8 cellular contexts compared by ENCODE assay signal in genomic region chr14:105491366-105492006, GRCh38. TPM values are rescaled to one million over a fixed set of nuclear protein-coding genes. Genes with fewer than 3 reads are reported as not detected.
A peak's percentile ranks its signal among the peaks of the same experiment; 100 is the strongest.
DNase-seq lines count a peak whose midpoint lies in the region; ATAC-seq and TF ChIP-seq lines count a peak whose summit lies in the region.

No MANE protein-coding gene starts in this region.

- peaks cover 23% of the 10 kb centered on the region for H3K4me1 Mint-ChIP-seq in activated T-cell treated with anti-CD3 and anti-CD28 coated beads, Interleukin-2, amount 50 U/mL, for 4 hours (ENCODE audit: low read depth)

- H3K9me3 ChIP-seq in OCI-LY7 (ENCODE audit: low read length): no peaks in the 10 kb centered on the region
- H3K9me3 ChIP-seq in fibroblast of lung (ENCODE audit: control insufficient read depth, insufficient read depth, low read depth, low read length): no peaks in the 10 kb centered on the region
- H3K9me3 ChIP-seq in neural cell (ENCODE audit: low read length): no peaks in the 10 kb centered on the region

- H3K9me2 ChIP-seq in OCI-LY7 (ENCODE audit: insufficient read depth, low read length) (no peaks in the 10 kb centered on the region), neural cell (ENCODE audit: insufficient read depth, low read length) (no peaks in the 10 kb centered on the region)

- no peaks in the 10 kb centered on the region for H3F3A ChIP-seq in neural cell (ENCODE audit: insufficient read depth, low read length, poor library complexity, severe bottlenecking)

- peak; percentile 20 for DNase-seq in DMS153 treated with DMSO at 0.1 percent for 48 hours (lab: John Stamatoyannopoulos, UW; ENCODE audit: unreplicated experiment)
- DNase-seq in OCI-LY7 (ENCODE audit: low spot score): peak; percentile 85
- DNase-seq in activated T-cell treated with anti-CD3 and anti-CD28 coated beads, Interleukin-2, amount 50 U/mL, for 4 hours: peak; percentile 79
- peak; percentile 21 to 38 for DNase-seq in fibroblast of lung (ENCODE audit: low read depth in 2 of 2)
- DNase-seq in substantia nigra (lab: John Stamatoyannopoulos, UW): peak in 18 of 49 donors; percentile 29 to 88 (median 58)

- H3K4me1 ChIP-seq in OCI-LY7 (ENCODE audit: insufficient read depth, low read length, poor library complexity, severe bottlenecking): peaks cover 34% of the 10 kb centered on the region
- H3K4me1 ChIP-seq in fibroblast of lung (ENCODE audit: control insufficient read depth, extremely low read depth, insufficient read depth, low read length): peaks cover 4% of the 10 kb centered on the region

- CTCF ChIA-PET in OCI-LY7 (lab: Charles Lee; ENCODE audit: unreplicated experiment): interaction anchor here (0.7 to 0.9 kb wide), 6 partner anchors 10 to 102 kb away, joined by 3 to 21 read pairs (median 8); no protein-coding TSS in a partner anchor

- no peak overlapping the region for H2AFZ ChIP-seq in OCI-LY7 (ENCODE audit: low read length)
- H2AFZ ChIP-seq in fibroblast of lung (ENCODE audit: low read length): peak overlapping the region; percentile 62
- H2AFZ ChIP-seq in neural cell (ENCODE audit: low read depth, low read length): no peak overlapping the region

- H3K4me3 ChIP-seq in OCI-LY7 (ENCODE audit: low read depth, low read length, poor library complexity, severe bottlenecking) (peak overlapping the region; percentile 96), fibroblast of lung (replicated peaks in 1 of 4; ENCODE audit: control extremely low read depth in 1 of 4, insufficient read depth in 1 of 4, low read depth in 3 of 4, low read length in 4 of 4) (peak overlapping the region; percentile 47 to 69 (median 62)), neural cell (ENCODE audit: low read length) (peak overlapping the region; percentile 93)

- peak overlapping the region; percentile 81 for H3K4me3 Mint-ChIP-seq in activated T-cell treated with anti-CD3 and anti-CD28 coated beads, Interleukin-2, amount 50 U/mL, for 4 hours

- H3K9ac ChIP-seq in fibroblast of lung (ENCODE audit: insufficient read depth, low read length) (peak overlapping the region; percentile 66), neural cell (ENCODE audit: low read length) (no peak overlapping the region)

- TF ChIP-seq EP300 in neural cell (conservative IDR thresholded peaks at IDR 0.05; ENCODE audit: poor library complexity, severe bottlenecking): no peak

- peaks cover 11% of the 10 kb centered on the region for H3K27me3 ChIP-seq in fibroblast of lung (ENCODE audit: control insufficient read depth, insufficient read depth, low read length)
- H3K27me3 ChIP-seq in neural cell (ENCODE audit: insufficient read depth, low read depth, low read length): peaks cover 16% of the 10 kb centered on the region

- H3K9me3 Mint-ChIP-seq in activated T-cell treated with anti-CD3 and anti-CD28 coated beads, Interleukin-2, amount 50 U/mL, for 4 hours: no peaks in the 10 kb centered on the region

- H3K79me2 ChIP-seq in OCI-LY7 (ENCODE audit: insufficient read depth, low read depth, low read length): 0 out of 2 replicates have a peak, but pooled peaks cover 6% of the 10 kb centered on the region
- peaks cover 3% of the 10 kb centered on the region for H3K79me2 ChIP-seq in fibroblast of lung (ENCODE audit: control insufficient read depth, insufficient read depth, low read length)
- H3K79me2 ChIP-seq in neural cell (replicated peaks; ENCODE audit: insufficient read depth, low read length): no peaks in the 10 kb centered on the region

- POLR2A ChIA-PET in OCI-LY7 (lab: Charles Lee): no interaction called here

- TF ChIP-seq CTCF in OCI-LY7 (conservative IDR thresholded peaks at IDR 0.05; ENCODE audit: low read length) (no peak), fibroblast of lung (conservative IDR thresholded peaks at IDR 0.05 in 1 of 2, IDR thresholded peaks at IDR 0.05 in 1 of 2; ENCODE audit: low read depth in 1 of 2, low read length in 2 of 2) (no peak), neural cell (IDR thresholded peaks at IDR 0.05; ENCODE audit: poor library complexity, severe bottlenecking) (no peak)

- H3K36me3 Mint-ChIP-seq in activated T-cell treated with anti-CD3 and anti-CD28 coated beads, Interleukin-2, amount 50 U/mL, for 4 hours (ENCODE audit: insufficient read depth): no peaks in the 10 kb centered on the region

- H3K4me2 ChIP-seq in OCI-LY7 (ENCODE audit: low read length) (peak overlapping the region; percentile 70), fibroblast of lung (ENCODE audit: extremely low read depth, insufficient read depth, low read length) (peak overlapping the region; percentile 68), neural cell (ENCODE audit: low read length) (peak overlapping the region; percentile 35)

- TSS peak; percentile 75 for BruUV-seq in OCI-LY7 (replicated peaks; lab: Mats Ljungman, UMichigan)

- H4K20me1 ChIP-seq in OCI-LY7 (ENCODE audit: insufficient read depth, low read length) (peaks cover 4% of the 10 kb centered on the region; the same call in 1 of the 2 replicates), fibroblast of lung (ENCODE audit: control insufficient read depth, extremely low read depth, insufficient read depth, low read length) (no peaks in the 10 kb centered on the region), neural cell (ENCODE audit: insufficient read depth) (no peaks in the 10 kb centered on the region)

- H3K27ac ChIP-seq in OCI-LY7 (ENCODE audit: low read depth, low read length, poor library complexity, severe bottlenecking) (peak overlapping the region; percentile 80), fibroblast of lung (ENCODE audit: insufficient read depth, low read length) (peak overlapping the region; percentile 78), neural cell (ENCODE audit: low read length) (no peak overlapping the region), substantia nigra (ENCODE audit: low read depth, low read length, poor library complexity, severe bottlenecking) (peak overlapping the region; percentile 59)

- ATAC-seq in HG03280 (IDR thresholded peaks at IDR 0.05; ENCODE audit: unreplicated experiment) (peak; percentile 10), GM19395 (IDR thresholded peaks at IDR 0.05; ENCODE audit: unreplicated experiment) (no peak)
- peak; percentile 28 to 30 for ATAC-seq in activated T-cell treated with anti-CD3 and anti-CD28 coated beads, Interleukin-2, amount 50 U/mL, for 4 hours

- H3K27me3 Mint-ChIP-seq in activated T-cell treated with anti-CD3 and anti-CD28 coated beads, Interleukin-2, amount 50 U/mL, for 4 hours (ENCODE audit: low read depth): no peaks in the 10 kb centered on the region

- H3K36me3 ChIP-seq in OCI-LY7 (ENCODE audit: insufficient read depth, low read length) (peaks cover 11% of the 10 kb centered on the region; the same call in 1 of the 2 replicates), fibroblast of lung (ENCODE audit: control insufficient read depth, insufficient read depth, low read length) (no peaks in the 10 kb centered on the region), neural cell (ENCODE audit: insufficient read depth, low read length) (no peaks in the 10 kb centered on the region)

- no peak for TF ChIP-seq RAD21 in neural cell (conservative IDR thresholded peaks at IDR 0.05)

- intact Hi-C loops in OCI-LY7 (cut with micrococcal nuclease; ENCODE audit: unreplicated experiment): loop anchor here (1.0 to 2.0 kb wide), 2 partner anchors 41 to 93 kb away; partner anchors contain the start of gene TEX22

TF ChIP-seq in neural cell, 6 proteins besides CTCF, POLR2A, EP300 and RAD21 (continues in another document):
- TF ChIP-seq MXI1 (conservative IDR thresholded peaks at IDR 0.05; ENCODE audit: poor library complexity, severe bottlenecking) (peak; percentile 100), EZH2 (IDR thresholded peaks at IDR 0.05; ENCODE audit: borderline replicate concordance, insufficient read depth, low read length, poor library complexity, severe bottlenecking) (no peak)

RNA-seq across cellular contexts. Expression of gene TEDC1, which starts 0.4 kb away (rescaled TPM):
- total RNA-seq in OCI-LY7 (2014; rRNA removed; shearing (Covaris generic)): 53.2 and 57.4 TPM in 2 replicates
- total RNA-seq in OCI-LY7 (2022) (55.8 and 58.0 TPM in 2 replicates), fibroblast of lung (1.0 and 2.5 TPM in 2 replicates)
- total RNA-seq in activated T-cell treated with anti-CD3 and anti-CD28 coated beads, Interleukin-2, amount 50 U/mL, for 4 hours: 10 to 100 TPM; 53.7 to 58.7 (median 57.8) TPM
- polyA plus RNA-seq in fibroblast of lung (0.69 and 2.1 TPM in 2 replicates), neural cell (18.9 and 28.1 TPM in 2 replicates)
- 1.9 and 8.9 TPM in 2 replicates for polyA plus RNA-seq in fibroblast of lung (2012)
- polyA minus RNA-seq in fibroblast of lung (ENCODE audit: low replicate concordance) (0.94 and 2.7 TPM in 2 replicates), neural cell (9.3 and 12.7 TPM in 2 replicates)

RNA-seq across cellular contexts. Expression of gene CRIP1, which starts 4.8 kb away (rescaled TPM):
- total RNA-seq in OCI-LY7 (2014; rRNA removed; shearing (Covaris generic)): 4.1 and 4.6 TPM in 2 replicates
- total RNA-seq in OCI-LY7 (2022) (1.5 TPM in 1 of 2 replicates, not detected in the other), fibroblast of lung (1.3 and 3.0 TPM in 2 replicates)
- 10 to 100 TPM; 24.9 to 43.9 (median 33.5) TPM for total RNA-seq in activated T-cell treated with anti-CD3 and anti-CD28 coated beads, Interleukin-2, amount 50 U/mL, for 4 hours
- polyA plus RNA-seq in fibroblast of lung (2.5 and 5.2 TPM in 2 replicates), neural cell (0.58 and 0.82 TPM in 2 replicates)
- polyA plus RNA-seq in fibroblast of lung (2012): 13.1 and 29.6 TPM in 2 replicates
- polyA minus RNA-seq in fibroblast of lung (ENCODE audit: low replicate concordance) (1.0 TPM in 1 of 2 replicates, not detected in the other), neural cell (1.2 TPM in 1 of 2 replicates, not detected in the other)

RNA-seq across cellular contexts. Expression of gene CRIP2, which starts 16.9 kb away (rescaled TPM):
- not detected in 2 replicates for total RNA-seq in OCI-LY7 (2014; rRNA removed; shearing (Covaris generic))
- total RNA-seq in OCI-LY7 (2022): not detected in 2 replicates
- total RNA-seq in activated T-cell treated with anti-CD3 and anti-CD28 coated beads, Interleukin-2, amount 50 U/mL, for 4 hours: 1 to 10 TPM in 1 of 3 donors, under 1 TPM in 2; 0.90 to 1.4 (median 0.91) TPM
- 37.5 and 68.5 TPM in 2 replicates for total RNA-seq in fibroblast of lung
- 58.9 and 59.8 TPM in 2 replicates for polyA plus RNA-seq in fibroblast of lung
- polyA plus RNA-seq in fibroblast of lung (2012): 121 and 148 TPM in 2 replicates
- polyA minus RNA-seq in fibroblast of lung (ENCODE audit: low replicate concordance): 48.7 and 62.4 TPM in 2 replicates
- 214 and 258 TPM in 2 replicates for polyA plus RNA-seq in neural cell
- 85.4 and 87.6 TPM in 2 replicates for polyA minus RNA-seq in neural cell

RNA-seq across cellular contexts. Expression of gene TMEM121, which starts 34.9 kb away (rescaled TPM):
- total RNA-seq in OCI-LY7 (2014; rRNA removed; shearing (Covaris generic)): 0.25 and 0.70 TPM in 2 replicates
- total RNA-seq in OCI-LY7 (2022) (0.21 and 0.31 TPM in 2 replicates), fibroblast of lung (5.1 and 8.0 TPM in 2 replicates)
- 10 to 100 TPM; 14.4 to 24.6 (median 19.5) TPM for total RNA-seq in activated T-cell treated with anti-CD3 and anti-CD28 coated beads, Interleukin-2, amount 50 U/mL, for 4 hours
- polyA plus RNA-seq in fibroblast of lung (0.30 and 0.45 TPM in 2 replicates), neural cell (19.5 and 26.6 TPM in 2 replicates)
- polyA plus RNA-seq in fibroblast of lung (2012): 0.71 and 1.7 TPM in 2 replicates
- polyA minus RNA-seq in fibroblast of lung (ENCODE audit: low replicate concordance) (0.15 and 0.51 TPM in 2 replicates), neural cell (21.2 and 26.3 TPM in 2 replicates)

Comparison
In these comparisons a context has a peak if more than half of its experiments do, and no peak if none do; other contexts are left out.
1. RNA of gene TEDC1, which starts 0.4 kb away (total RNA-seq): 53.7 to 58.7 TPM in activated T-cell treated with anti-CD3 and anti-CD28 coated beads, Interleukin-2, amount 50 U/mL, for 4 hours and 53.2 to 58.0 TPM in OCI-LY7; 1.0 to 2.5 TPM in fibroblast of lung; every median in the first group is over 10 times any median in the second.
2. RNA of gene CRIP2, which starts 16.9 kb away (total RNA-seq): 37.5 to 68.5 TPM in fibroblast of lung; 0.90 to 1.4 TPM in activated T-cell treated with anti-CD3 and anti-CD28 coated beads, Interleukin-2, amount 50 U/mL, for 4 hours and not detected in OCI-LY7; every median in the first group is over 10 times any median in the second.
3. Peak in every context shown above with its lines, with median percentiles within 50 percentile points of each other: H3K4me2 ChIP-seq and H3K4me3 ChIP-seq.